In the genomic region with DNA sequence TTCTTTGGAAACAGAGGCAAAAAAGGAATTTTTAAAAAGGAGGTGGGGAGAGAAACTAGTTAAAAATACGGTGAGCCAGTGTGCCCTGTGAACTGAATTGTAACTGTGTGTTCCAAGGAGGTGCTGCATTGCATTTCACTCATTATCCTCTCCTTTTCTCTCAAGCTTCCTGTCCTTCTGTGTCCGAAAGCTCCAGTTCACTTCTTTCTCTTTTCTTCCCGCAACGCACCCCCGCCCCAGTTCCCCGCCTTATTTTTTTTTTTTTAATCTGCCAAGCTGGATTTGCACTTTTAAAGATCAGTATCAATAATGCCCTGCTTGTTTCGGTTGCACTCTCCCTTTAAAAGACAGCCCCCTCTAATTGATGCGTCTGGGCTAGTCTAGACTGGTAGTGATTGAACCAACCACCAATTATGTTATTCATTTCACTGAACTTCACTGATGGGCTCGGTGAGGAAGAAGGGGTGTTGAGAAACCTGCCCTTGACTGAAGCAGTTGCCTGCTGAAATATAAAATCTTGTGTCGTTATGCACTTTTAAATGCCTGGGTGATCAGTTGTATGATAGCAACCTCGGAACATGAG, we compare ENCODE assay signal across 10 cellular contexts. TPM values are rescaled to one million over a fixed set of nuclear protein-coding genes. Genes with fewer than 3 reads are reported as not detected.
DNase-seq lines count a peak whose midpoint lies in the region; ATAC-seq and TF ChIP-seq lines count a peak whose summit lies in the region.
"Had no signal": no experiment of that assay in that cellular context is flagged by ENCODE, and none has a peak within 500 bp of the region (broad histone marks: within the 10 kb centered on the region; RNA-seq: fewer than 3 reads in every experiment).

No MANE protein-coding gene starts in this region.

- no peaks in the 10 kb centered on the region for H3K36me3 Mint-ChIP-seq in naive thymus-derived CD8-positive, alpha-beta T cell

- no peak overlapping the region for H3K27ac Mint-ChIP-seq in naive thymus-derived CD8-positive, alpha-beta T cell

- intact Hi-C loops in PC-3 (cut with micrococcal nuclease), result loop anchor here (2.0 to 10.0 kb wide), 3 partner anchors 49 to 203 kb away; no protein-coding TSS in a partner anchor

- no peak overlapping the region for H3K4me3 Mint-ChIP-seq in naive thymus-derived CD8-positive, alpha-beta T cell

- CTCF ChIA-PET in PC-3 (lab: Charles Lee), result no interaction called here

- peak overlapping the region; percentile 34 for H3K9ac ChIP-seq in PC-3 (ENCODE audit: low read length)
- H3K9ac ChIP-seq in fibroblast of lung (ENCODE audit: insufficient read depth, low read length), result peak overlapping the region; percentile 33
- no peak overlapping the region for H3K9ac ChIP-seq in rectal smooth muscle tissue (ENCODE audit: low read length)

- ATAC-seq in PC-3 (no peak), GM18517 (IDR thresholded peaks at IDR 0.05; ENCODE audit: unreplicated experiment) (no peak), HG02973 (IDR thresholded peaks at IDR 0.05; ENCODE audit: unreplicated experiment) (no peak), HG03025 (IDR thresholded peaks at IDR 0.05; ENCODE audit: low FRiP score, unreplicated experiment) (no peak)
- no peak for ATAC-seq in naive thymus-derived CD8-positive, alpha-beta T cell

- BruUV-seq in PC-3 (replicated peaks; lab: Mats Ljungman, UMichigan), result no TSS peak

- H3K9me3 ChIP-seq in PC-3 (ENCODE audit: low read length) (no peaks in the 10 kb centered on the region), fibroblast of lung (ENCODE audit: control insufficient read depth, insufficient read depth, low read depth, low read length) (no peaks in the 10 kb centered on the region)

- peak overlapping the region; percentile 27; the same call in 1 of the 2 replicates for H3K4me3 ChIP-seq in PC-3 (ENCODE audit: low read length)
- peak overlapping the region; percentile 64 to 92 (median 78) for H3K4me3 ChIP-seq in fibroblast of lung (replicated peaks in 1 of 4; ENCODE audit: control extremely low read depth in 1 of 4, insufficient read depth in 1 of 4, low read depth in 3 of 4, low read length in 4 of 4)
- peak overlapping the region; percentile 51 for H3K4me3 ChIP-seq in rectal smooth muscle tissue (ENCODE audit: low read length)

- H3K4me2 ChIP-seq in PC-3 (ENCODE audit: low read length) (peak overlapping the region; percentile 35), fibroblast of lung (ENCODE audit: extremely low read depth, insufficient read depth, low read length) (peak overlapping the region; percentile 72)

- no peaks in the 10 kb centered on the region for H3K27me3 ChIP-seq in PC-3 (ENCODE audit: low read length)
- H3K27me3 ChIP-seq in fibroblast of lung (ENCODE audit: control insufficient read depth, insufficient read depth, low read length), result no peaks in the 10 kb centered on the region
- peaks cover 2% of the 10 kb centered on the region for H3K27me3 ChIP-seq in rectal smooth muscle tissue (ENCODE audit: control insufficient read depth, insufficient read depth, low read length)

- peaks cover 18% of the 10 kb centered on the region; the same call in 1 of the 2 replicates for H4K20me1 ChIP-seq in PC-3 (ENCODE audit: low read length)
- H4K20me1 ChIP-seq in fibroblast of lung (ENCODE audit: control insufficient read depth, extremely low read depth, insufficient read depth, low read length), result peaks cover 6% of the 10 kb centered on the region

- DNase-seq in EH (ENCODE audit: low read depth) (peak; percentile 74), PC-3 (no peak), fibroblast of lung (ENCODE audit: low read depth in 2 of 2) (peak; percentile 59 to 76)
- DNase-seq in naive thymus-derived CD8-positive, alpha-beta T cell, result no peak
- DNase-seq: erythroblast had no signal

- H3K27ac ChIP-seq in PC-3 (ENCODE audit: low read length) (peak overlapping the region; percentile 53), fibroblast of lung (ENCODE audit: insufficient read depth, low read length) (peak overlapping the region; percentile 64), rectal smooth muscle tissue (ENCODE audit: low read depth, low read length) (peak overlapping the region; percentile 77)

- H2AFZ ChIP-seq in PC-3 (ENCODE audit: low read length) (no peak overlapping the region), fibroblast of lung (ENCODE audit: low read length) (no peak overlapping the region)

- peaks cover 81% of the 10 kb centered on the region for H3K79me2 ChIP-seq in PC-3 (ENCODE audit: low read length)
- peaks cover 98% of the 10 kb centered on the region for H3K79me2 ChIP-seq in fibroblast of lung (ENCODE audit: control insufficient read depth, insufficient read depth, low read length)

- H3F3A ChIP-seq in PC-3 (ENCODE audit: low read length, unreplicated experiment), result peaks cover 32% of the 10 kb centered on the region

- peaks cover 0 to 12% (median 7%) of the 10 kb centered on the region in 4 donors for H3K4me1 Mint-ChIP-seq in naive thymus-derived CD8-positive, alpha-beta T cell

- no peaks in the 10 kb centered on the region for H3K9me3 Mint-ChIP-seq in naive thymus-derived CD8-positive, alpha-beta T cell

- POLR2A ChIA-PET in PC-3 (lab: Charles Lee; ENCODE audit: unreplicated experiment), result no interaction called here
- POLR2A ChIA-PET in naive thymus-derived CD8-positive, alpha-beta T cell (lab: Charles Lee), result no interaction called here

- H3K9me2 ChIP-seq in PC-3 (replicated peaks; ENCODE audit: low read length), result no peaks in the 10 kb centered on the region

- H3K36me3 ChIP-seq in PC-3 (ENCODE audit: low read depth, low read length) (peaks cover 86% of the 10 kb centered on the region), fibroblast of lung (ENCODE audit: control insufficient read depth, insufficient read depth, low read length) (peaks cover 5% of the 10 kb centered on the region), rectal smooth muscle tissue (ENCODE audit: control insufficient read depth, insufficient read depth, low read length) (no peaks in the 10 kb centered on the region)

- peaks cover 21 to 44% (median 28%) of the 10 kb centered on the region in 5 donors for H3K27me3 Mint-ChIP-seq in naive thymus-derived CD8-positive, alpha-beta T cell

- TF ChIP-seq CTCF in PC-3 (conservative IDR thresholded peaks at IDR 0.05; ENCODE audit: low read depth, low read length), result no peak
- no peak for TF ChIP-seq CTCF in fibroblast of lung (conservative IDR thresholded peaks at IDR 0.05 in 1 of 2, IDR thresholded peaks at IDR 0.05 in 1 of 2; ENCODE audit: low read depth in 1 of 2, low read length in 2 of 2)

- H3K4me1 ChIP-seq in PC-3 (ENCODE audit: insufficient read depth, low read length), result peaks cover 72% of the 10 kb centered on the region
- H3K4me1 ChIP-seq in fibroblast of lung (ENCODE audit: control insufficient read depth, extremely low read depth, insufficient read depth, low read length), result peaks cover 3% of the 10 kb centered on the region
- H3K4me1 ChIP-seq in rectal smooth muscle tissue (ENCODE audit: control insufficient read depth, insufficient read depth, low read length), result peaks cover 9% of the 10 kb centered on the region

RNA-seq across cellular contexts. Expression of a gene that starts 18.5 kb away (rescaled TPM):
- total RNA-seq in PC-3 (2014; rRNA removed) (5.4 and 5.7 TPM in 2 replicates), fibroblast of lung (3.6 and 7.9 TPM in 2 replicates)
- 0.09 and 0.32 TPM in 2 replicates for polyA plus RNA-seq in fibroblast of lung
- polyA plus RNA-seq in fibroblast of lung (2012), result 0.16 TPM in 1 of 2 replicates, not detected in the other
- polyA minus RNA-seq in fibroblast of lung (ENCODE audit: low replicate concordance), result not detected in 2 replicates
- not detected for total RNA-seq in naive thymus-derived CD8-positive, alpha-beta T cell
- not detected for polyA plus RNA-seq in naive thymus-derived CD8-positive, alpha-beta T cell
- total RNA-seq: renal cortical epithelial cell had no signal

Comparison
In these comparisons a context has a peak if more than half of its experiments do, and no peak if none do; other contexts are left out.
1. DNase-seq: peak in EH (single experiment) and fibroblast of lung (2 of 2); none in PC-3 (single experiment) and naive thymus-derived CD8-positive, alpha-beta T cell (0 of 10).
2. H3K4me3 ChIP-seq: peak in every context shown above with its lines; median percentile 78 in fibroblast of lung; 51 in rectal smooth muscle tissue; 27 in PC-3.
3. Peak in every context shown above with its lines, with median percentiles within 50 percentile points of each other: H3K27ac ChIP-seq.